9 cellular contexts compared by ENCODE assay signal in genomic region chr2:43218221-43218549, GRCh38. TPM values are rescaled to one million over a fixed set of nuclear protein-coding genes. Genes with fewer than 3 reads are reported as not detected.
DNase-seq lines count a peak whose midpoint lies in the region; ATAC-seq and TF ChIP-seq lines count a peak whose summit lies in the region.
"Had no signal": no experiment of that assay in that cellular context is flagged by ENCODE, and none has a peak within 500 bp of the region (broad histone marks: within the 10 kb centered on the region; RNA-seq: fewer than 3 reads in every experiment).

No MANE protein-coding gene starts in this region.

- H3K9ac ChIP-seq in mesenchymal stem cell (ENCODE audit: low read length) = peak overlapping the region; percentile 100

- peak overlapping the region in 1 of 2 experiments; percentile 87 for H2BK12ac ChIP-seq in mesenchymal stem cell (ENCODE audit: low read length in 2 of 2)

- peak overlapping the region; percentile 93 for H3K27ac Mint-ChIP-seq in activated CD8-positive, alpha-beta memory T cell treated with anti-CD3 and anti-CD28 coated beads, Interleukin-2, amount 10 ng/mL, durations not matched to agents 7 days and 5 days
- H3K27ac Mint-ChIP-seq in MCF 10A (ENCODE audit: low read depth, unreplicated experiment) = peak overlapping the region; percentile 83

- H3K4me2 ChIP-seq in mesenchymal stem cell (ENCODE audit: low read length, poor library complexity, severe bottlenecking) = peak overlapping the region; percentile 10

- intact Hi-C loops in MCF 10A (cut with micrococcal nuclease) = no loop called here

- no TSS peak for BruUV-seq in MCF 10A (replicated peaks; lab: Mats Ljungman, UMichigan)

- H4K91ac ChIP-seq in mesenchymal stem cell (ENCODE audit: low read length) = no peak overlapping the region

- H3K18ac ChIP-seq in mesenchymal stem cell (ENCODE audit: low read depth in 1 of 2, low read length in 2 of 2) = no peak overlapping the region

- no peak for DNase-seq in activated CD8-positive, alpha-beta memory T cell treated with anti-CD3 and anti-CD28 coated beads, Interleukin-2, amount 10 ng/mL, durations not matched to agents 7 days and 5 days
- no peak for DNase-seq in activated CD8-positive, alpha-beta memory T cell treated with anti-CD3 and anti-CD28 coated beads, Interleukin-2, amount 50 U/mL, for 48 hours
- DNase-seq in MCF 10A (ENCODE audit: unreplicated experiment) = no peak
- DNase-seq in mesenchymal stem cell = peak; percentile 36
- DNase-seq in tibial nerve (ENCODE audit: low spot score in 2 of 2) = peak in 1 of 2 donors; percentile 47
- no peak for DNase-seq in NCI-H526 treated with DMSO at 0.1 percent for 48 hours (lab: John Stamatoyannopoulos, UW)
- no peak for DNase-seq in NCI-H187 (lab: John Stamatoyannopoulos, UW)
- DNase-seq: BE2C had no signal

- no peak overlapping the region for H3K23ac ChIP-seq in mesenchymal stem cell (ENCODE audit: low read length in 2 of 2)

- H3K4me1 Mint-ChIP-seq in activated CD8-positive, alpha-beta memory T cell treated with anti-CD3 and anti-CD28 coated beads, Interleukin-2, amount 10 ng/mL, durations not matched to agents 7 days and 5 days = peaks cover 46% of the 10 kb centered on the region
- peaks cover 22% of the 10 kb centered on the region for H3K4me1 Mint-ChIP-seq in MCF 10A (ENCODE audit: insufficient read depth, unreplicated experiment)

- TF ChIP-seq CTCF in MCF 10A (IDR thresholded peaks at IDR 0.05; ENCODE audit: unreplicated experiment) (no peak), tibial nerve (IDR thresholded peaks at IDR 0.05) (peak in 1 of 5 experiments; percentile 35)

- 15% methylated on average over 9 of the region's 9 CpGs for WGBS in mesenchymal stem cell
- 7% methylated on average over 9 of the region's 9 CpGs for WGBS in tibial nerve, 2 donors

- H3K14ac ChIP-seq in mesenchymal stem cell (ENCODE audit: low read length in 2 of 2) = no peak overlapping the region

- peak overlapping the region; percentile 21 for H3K4me3 Mint-ChIP-seq in activated CD8-positive, alpha-beta memory T cell treated with anti-CD3 and anti-CD28 coated beads, Interleukin-2, amount 10 ng/mL, durations not matched to agents 7 days and 5 days
- H3K4me3 Mint-ChIP-seq in MCF 10A (ENCODE audit: unreplicated experiment) = peak overlapping the region; percentile 93

- no peak for TF ChIP-seq POLR2A in tibial nerve (IDR thresholded peaks at IDR 0.05)

- H2AK5ac ChIP-seq in mesenchymal stem cell (ENCODE audit: low read length, severe bottlenecking) = peak overlapping the region; percentile 39

- peak overlapping the region; percentile 71 for H2BK5ac ChIP-seq in mesenchymal stem cell (ENCODE audit: low read depth, low read length, poor library complexity, severe bottlenecking)

- H3K9me3 Mint-ChIP-seq in activated CD8-positive, alpha-beta memory T cell treated with anti-CD3 and anti-CD28 coated beads, Interleukin-2, amount 10 ng/mL, durations not matched to agents 7 days and 5 days (ENCODE audit: low read depth) = no peaks in the 10 kb centered on the region
- H3K9me3 Mint-ChIP-seq in MCF 10A (ENCODE audit: unreplicated experiment) = no peaks in the 10 kb centered on the region

- no peaks in the 10 kb centered on the region for H3K9me3 ChIP-seq in mesenchymal stem cell (ENCODE audit: control insufficient read depth, low read length)
- H3K9me3 ChIP-seq in tibial nerve = no peaks in the 10 kb centered on the region
- H3K9me3 ChIP-seq: BE2C had no signal

- H3K27ac ChIP-seq in mesenchymal stem cell (ENCODE audit: low read length, poor library complexity, severe bottlenecking) (peak overlapping the region; percentile 100), tibial nerve (peak overlapping the region; percentile 88 to 100 (median 100))

- POLR2A ChIA-PET in MCF 10A (lab: Yijun Ruan, JAX) = interaction anchor here (0.5 to 13.3 kb wide), 14 partner anchors 8 to 312 kb away, joined by 3 to 329 read pairs (median 10); partner anchors contain the start of gene ZFP36L2

- peak overlapping the region; percentile 80 for H2BK15ac ChIP-seq in mesenchymal stem cell (ENCODE audit: low read depth, poor library complexity, severe bottlenecking)

- H3K27me3 Mint-ChIP-seq in activated CD8-positive, alpha-beta memory T cell treated with anti-CD3 and anti-CD28 coated beads, Interleukin-2, amount 10 ng/mL, durations not matched to agents 7 days and 5 days = no peaks in the 10 kb centered on the region
- no peaks in the 10 kb centered on the region for H3K27me3 Mint-ChIP-seq in MCF 10A (ENCODE audit: insufficient read depth, unreplicated experiment)

- TF ChIP-seq EP300 in tibial nerve (IDR thresholded peaks at IDR 0.05) = no peak

- no peak for ATAC-seq in activated CD8-positive, alpha-beta memory T cell treated with anti-CD3 and anti-CD28 coated beads, Interleukin-2, amount 10 ng/mL, durations not matched to agents 7 days and 5 days
- no peak for ATAC-seq in HG02981 (IDR thresholded peaks at IDR 0.05; ENCODE audit: unreplicated experiment)

- no peak overlapping the region for H2AFZ ChIP-seq in mesenchymal stem cell (ENCODE audit: low read depth, low read length)

- H3K4me3 ChIP-seq in mesenchymal stem cell (ENCODE audit: insufficient read depth in 1 of 2, low read depth in 1 of 2, low read length in 2 of 2) (peak overlapping the region in 1 of 2 experiments; percentile 85), tibial nerve (peak overlapping the region in 2 of 4 donors; percentile 13 to 96)

- H3K79me1 ChIP-seq in mesenchymal stem cell (replicated peaks; ENCODE audit: low read length, poor library complexity, severe bottlenecking) = peaks cover 3% of the 10 kb centered on the region

- H3K4me1 ChIP-seq in mesenchymal stem cell (ENCODE audit: control insufficient read depth, insufficient read depth, low read depth, low read length) (peaks cover 25% of the 10 kb centered on the region), tibial nerve (peaks cover 0 to 55% (median 46%) of the 10 kb centered on the region in 4 donors)

- H3K27me3 ChIP-seq in mesenchymal stem cell (ENCODE audit: control insufficient read depth in 1 of 2, insufficient read depth in 1 of 2, low read length in 2 of 2) = no peaks in the 10 kb centered on the region
- no peaks in the 10 kb centered on the region for H3K27me3 ChIP-seq in tibial nerve
- H3K27me3 ChIP-seq: BE2C had no signal

- H2BK120ac ChIP-seq in mesenchymal stem cell (ENCODE audit: low read depth, low read length) = peak overlapping the region; percentile 42

- H4K8ac ChIP-seq in mesenchymal stem cell (ENCODE audit: low read length) = no peak overlapping the region

- H3K36me3 ChIP-seq in mesenchymal stem cell (ENCODE audit: control insufficient read depth in 1 of 2, insufficient read depth in 2 of 2, low read depth in 1 of 2, low read length in 2 of 2) (peaks cover 0 to 14% of the 10 kb centered on the region in 2 experiments), tibial nerve (peaks cover 0 to 6% (median 0%) of the 10 kb centered on the region in 3 donors)

- H3K4ac ChIP-seq in mesenchymal stem cell (ENCODE audit: low read depth in 1 of 2, low read length in 2 of 2) = peak overlapping the region; percentile 97 to 99

- CTCF ChIA-PET in activated CD8-positive, alpha-beta memory T cell treated with anti-CD3 and anti-CD28 coated beads, Interleukin-2, amount 10 ng/mL, durations not matched to agents 7 days and 5 days (lab: Charles Lee) = interaction anchor here (0.8 to 21.1 kb wide), 9 partner anchors 10 to 89 kb away, joined by 3 to 666 read pairs (median 6); partner anchors contain the start of gene ZFP36L2
- CTCF ChIA-PET in MCF 10A (lab: Yijun Ruan, JAX) = interaction anchor here (0.9 to 2.1 kb wide), 5 partner anchors 38 to 266 kb away, joined by 3 to 12 read pairs (median 4); no protein-coding TSS in a partner anchor

- H3K36me3 Mint-ChIP-seq in activated CD8-positive, alpha-beta memory T cell treated with anti-CD3 and anti-CD28 coated beads, Interleukin-2, amount 10 ng/mL, durations not matched to agents 7 days and 5 days = peaks cover 22% of the 10 kb centered on the region
- peaks cover 80% of the 10 kb centered on the region for H3K36me3 Mint-ChIP-seq in MCF 10A (ENCODE audit: insufficient read depth, unreplicated experiment)

RNA-seq across cellular contexts. Expression of gene ZFP36L2, which starts 8.2 kb away (rescaled TPM):
- total RNA-seq in activated CD8-positive, alpha-beta memory T cell treated with anti-CD3 and anti-CD28 coated beads, Interleukin-2, amount 10 ng/mL, durations not matched to agents 7 days and 5 days = 100 to 1,000 TPM; 118 to 158 TPM
- 107 and 162 TPM in 2 replicates for total RNA-seq in MCF 10A (2022)
- polyA plus RNA-seq in mesenchymal stem cell (2013, experiment 1 of 2) = 88.2 TPM
- polyA plus RNA-seq in mesenchymal stem cell (2013, experiment 2 of 2) = 85.9 TPM
- 100 to 1,000 TPM in 3 of 4 donors, 10 to 100 TPM in 1; 90.0 to 141 (median 116) TPM for total RNA-seq in tibial nerve
